Comparison of ENCODE assay signal across 19 cellular contexts in the genomic region with DNA sequence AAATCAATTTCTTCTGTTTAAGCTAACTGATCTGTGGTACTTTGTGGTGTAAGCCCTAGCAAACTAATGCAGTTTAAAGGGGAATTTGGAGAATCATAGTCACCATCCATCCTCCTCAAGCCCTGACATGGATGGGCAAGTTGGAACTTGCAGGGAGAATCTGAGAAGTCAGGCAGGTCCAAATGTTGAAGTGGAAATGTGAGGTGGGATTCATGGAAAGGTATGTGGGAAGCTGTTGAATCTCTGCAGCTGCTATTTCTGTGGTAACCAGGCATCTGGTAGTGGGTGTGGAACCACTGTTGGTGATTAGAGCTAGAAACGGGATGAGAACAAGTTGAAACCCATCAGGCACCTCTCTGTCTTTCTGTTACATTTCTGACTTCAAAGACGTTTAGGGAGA.
"Had no signal": no experiment of that assay in that cellular context is flagged by ENCODE, and none has a peak within 500 bp of the region (broad histone marks: within the 10 kb centered on the region; RNA-seq: fewer than 3 reads in every experiment).

No MANE protein-coding gene starts in this region.

- DNase-seq: activated CD4-positive, alpha-beta memory T cell treated with anti-CD3 and anti-CD28 coated beads for 36 hours; activated CD8-positive, alpha-beta memory T cell treated with anti-CD3 and anti-CD28 coated beads, Interleukin-2, amount 10 ng/mL, durations not matched to agents 7 days and 5 days; activated naive CD4-positive, alpha-beta T cell treated with anti-CD3 and anti-CD28 coated beads for 36 hours; activated naive CD8-positive, alpha-beta T cell treated with anti-CD3 and anti-CD28 coated beads, Interleukin-2, amount 50 U/mL, for 24 hours; activated T-cell treated with anti-CD3 and anti-CD28 coated beads, Interleukin-2, amount 50 U/mL, for 1 hour; aorta; cerebellar nuclear complex; dermis blood vessel endothelial cell; effector memory CD8-positive, alpha-beta T cell; islet precursor cell; naive thymus-derived CD4-positive, alpha-beta T cell; ovary; right lobe of liver; stomach; testis; upper lobe of left lung; WERI-Rb-1 had no signal

- H3K27ac ChIP-seq: gastroesophageal sphincter, ovary, right lobe of liver, stomach, testis, upper lobe of left lung, WERI-Rb-1 had no signal

- H3K9me3 ChIP-seq: gastroesophageal sphincter, ovary, right lobe of liver, stomach, testis, upper lobe of left lung had no signal

- ATAC-seq: activated CD8-positive, alpha-beta memory T cell treated with anti-CD3 and anti-CD28 coated beads, Interleukin-2, amount 10 ng/mL, durations not matched to agents 7 days and 5 days; activated naive CD8-positive, alpha-beta T cell treated with anti-CD3 and anti-CD28 coated beads, Interleukin-2, amount 50 U/mL, for 24 hours; effector memory CD8-positive, alpha-beta T cell; gastroesophageal sphincter; left lobe of liver; naive thymus-derived CD4-positive, alpha-beta T cell; right lobe of liver had no signal

- H3K4me1 ChIP-seq: right lobe of liver, stomach, testis, upper lobe of left lung had no signal

- H3K4me3 ChIP-seq: gastroesophageal sphincter, ovary, right lobe of liver, stomach, testis, upper lobe of left lung had no signal

- H3K27me3 ChIP-seq: gastroesophageal sphincter, ovary, right lobe of liver, stomach, testis, upper lobe of left lung had no signal

- H3K36me3 ChIP-seq: gastroesophageal sphincter, ovary, right lobe of liver, stomach, upper lobe of left lung, WERI-Rb-1 had no signal
